ENCODE assay signal across 8 cellular contexts in genomic region chr10:101042667-101043355, GRCh38.
DNase-seq lines count a peak whose midpoint lies in the region; ATAC-seq and TF ChIP-seq lines count a peak whose summit lies in the region.

No MANE protein-coding gene starts in this region.

- ATAC-seq in GM19035 (IDR thresholded peaks at IDR 0.05; ENCODE audit: unreplicated experiment) = peak; percentile 94
- ATAC-seq in HG03342 (IDR thresholded peaks at IDR 0.05; ENCODE audit: unreplicated experiment) = peak; percentile 94

- peak overlapping the region; percentile 81 for H3K27ac ChIP-seq in layer of hippocampus (ENCODE audit: low read depth, low read length)

- H3K27me3 ChIP-seq in layer of hippocampus (ENCODE audit: control insufficient read depth, insufficient read depth, low read length) = peaks cover 10% of the 10 kb centered on the region

- TF ChIP-seq CTCF in choroid plexus epithelial cell (conservative IDR thresholded peaks at IDR 0.05; ENCODE audit: low read depth, low read length) = no peak

- DNase-seq in AG20443 (ENCODE audit: low spot score) (peak; percentile 94), NCI-H446 treated with DMSO at 0.1 percent for 48 hours (lab: John Stamatoyannopoulos, UW) (peak; percentile 53), choroid plexus epithelial cell (ENCODE audit: low read depth) (peak; percentile 96)
- DNase-seq in activated CD4-positive, alpha-beta T cell treated with anti-CD3 and anti-CD28 coated beads for 24 hours (ENCODE audit: low read depth in 2 of 2) = peak; percentile 81 to 91
- peak; percentile 74 to 90 (median 82) for DNase-seq in stimulated activated CD4-positive, alpha-beta T cell treated with anti-CD3 and anti-CD28 coated beads, Interleukin-1b, Interleukin-23, amount 100 ng/mL, for 24 hours (ENCODE audit: low read depth in 4 of 4, low spot score in 1 of 4)

- peak overlapping the region; percentile 77 for H3K4me3 ChIP-seq in choroid plexus epithelial cell (ENCODE audit: low read depth, low read length)

Comparison
In these comparisons a context has a peak if more than half of its experiments do, and no peak if none do; other contexts are left out.
1. Peak in every context shown above with its lines: DNase-seq, ATAC-seq, H3K4me3 ChIP-seq and H3K27ac ChIP-seq.